In the genomic region with DNA sequence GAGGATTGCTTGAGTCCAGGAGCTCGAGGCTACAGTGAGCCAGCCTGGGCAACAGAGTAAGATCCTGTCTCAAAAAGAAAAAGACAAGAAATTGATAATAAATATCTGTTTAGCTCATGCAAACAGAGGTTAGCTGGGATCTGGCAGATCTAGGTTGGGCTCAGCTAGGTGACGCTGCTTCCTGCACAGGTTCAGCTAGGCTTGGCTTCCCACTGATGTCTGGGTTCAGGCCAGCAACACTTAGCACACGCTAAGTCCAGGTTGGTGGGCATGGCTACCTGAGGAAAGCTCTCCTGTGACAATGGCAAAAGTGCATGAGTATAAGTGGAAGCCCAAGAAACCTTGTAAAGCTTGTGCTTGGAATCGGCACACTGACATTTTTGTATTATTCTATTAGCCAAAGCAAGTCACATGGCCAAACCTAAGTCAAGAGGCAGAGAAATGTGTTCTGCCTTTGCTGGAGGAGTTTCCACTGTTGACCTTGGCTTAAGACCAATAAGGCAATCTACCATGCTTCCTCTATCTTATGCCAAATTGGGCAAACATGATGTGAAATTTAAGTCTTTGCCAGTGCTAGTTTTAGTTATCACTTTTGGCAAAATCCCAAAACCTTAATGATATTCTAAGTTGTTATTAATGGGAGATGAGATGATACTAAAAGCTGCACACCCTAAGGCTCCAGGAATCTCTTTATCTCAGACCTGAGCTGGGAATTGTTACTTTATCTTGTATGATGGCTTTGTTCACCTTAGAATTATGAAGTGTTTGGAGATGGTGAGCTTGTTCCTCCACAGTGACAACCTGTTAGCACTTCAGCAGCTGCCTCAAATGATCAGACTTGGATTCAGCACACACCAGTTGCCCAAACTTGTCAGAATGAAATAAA, we compare ENCODE assay signal across 11 cellular contexts. TPM values are rescaled to one million over a fixed set of nuclear protein-coding genes. Genes with fewer than 3 reads are reported as not detected.
DNase-seq lines count a peak whose midpoint lies in the region; ATAC-seq, FAIRE-seq and TF ChIP-seq lines count a peak whose summit lies in the region.
"Had no signal": no experiment of that assay in that cellular context is flagged by ENCODE, and none has a peak within 500 bp of the region (broad histone marks: within the 10 kb centered on the region; RNA-seq: fewer than 3 reads in every experiment).

No MANE protein-coding gene starts in this region.

- H3K4me2 ChIP-seq in endothelial cell of umbilical vein (ENCODE audit: insufficient read depth, low read length) (peak overlapping the region; percentile 38), osteoblast (ENCODE audit: insufficient read depth, low read length) (peak overlapping the region; percentile 41)

- POLR2A ChIA-PET in endothelial cell of umbilical vein (lab: Charles Lee): interaction anchor here (0.9 kb wide), 1 partner anchor 10 kb away, joined by 3 read pairs; no protein-coding TSS in a partner anchor

- H3K9me3 ChIP-seq in endothelial cell of umbilical vein (replicated peaks; ENCODE audit: control insufficient read depth, insufficient read depth, low read length) (no peaks in the 10 kb centered on the region), osteoblast (ENCODE audit: low read depth, low read length) (no peaks in the 10 kb centered on the region)

- H4K20me1 ChIP-seq in endothelial cell of umbilical vein (replicated peaks; ENCODE audit: control insufficient read depth, extremely low read depth, insufficient read depth, low read length) (no peaks in the 10 kb centered on the region), osteoblast (ENCODE audit: insufficient read depth, low read length) (no peaks in the 10 kb centered on the region)

- H3K27me3 ChIP-seq in endothelial cell of umbilical vein (ENCODE audit: control insufficient read depth in 2 of 2, insufficient read depth in 2 of 2, low read length in 2 of 2) (no peaks in the 10 kb centered on the region), osteoblast (ENCODE audit: insufficient read depth, low read length) (no peaks in the 10 kb centered on the region)

- DNase-seq in DMS53 treated with DMSO at 0.1 percent for 48 hours (lab: John Stamatoyannopoulos, UW; ENCODE audit: unreplicated experiment) (peak; percentile 20), NCI-H2196 (lab: John Stamatoyannopoulos, UW; ENCODE audit: unreplicated experiment) (peak; percentile 92), endothelial cell of umbilical vein (ENCODE audit: low read depth, low spot score) (peak; percentile 79), osteoblast (ENCODE audit: insufficient read length, low spot score, missing footprints) (peak; percentile 73), NCI-H774 (lab: John Stamatoyannopoulos, UW) (no peak), NK-92 (lab: John Stamatoyannopoulos, UW; ENCODE audit: unreplicated experiment) (no peak), natural killer cell (no peak), midbrain (lab: John Stamatoyannopoulos, UW) (no peak)
- DNase-seq: activated naive CD4-positive, alpha-beta T cell treated with anti-CD3 and anti-CD28 coated beads for 36 hours; retina; stimulated activated naive B cell treated with anti-CD40 and anti-IgM and Interleukin-4, amounts not matched to agents 10 μg/mL and 1 μg/mL and 100 μg/mL, for 72 hours had no signal

- H3K79me2 ChIP-seq in endothelial cell of umbilical vein (ENCODE audit: control insufficient read depth, insufficient read depth, low read length) (no peaks in the 10 kb centered on the region), osteoblast (ENCODE audit: insufficient read depth, low read length) (no peaks in the 10 kb centered on the region)

- H3K9me3 Mint-ChIP-seq in natural killer cell: no peaks in the 10 kb centered on the region
- H3K9me3 Mint-ChIP-seq: activated naive CD4-positive, alpha-beta T cell treated with anti-CD3 and anti-CD28 coated beads for 36 hours; stimulated activated naive B cell treated with anti-CD40 and anti-IgM and Interleukin-4, amounts not matched to agents 10 μg/mL and 1 μg/mL and 100 μg/mL, for 72 hours had no signal

- H3K9me1 ChIP-seq in endothelial cell of umbilical vein (replicated peaks; ENCODE audit: control insufficient read depth, extremely low read depth, insufficient read depth, low read length): no peaks in the 10 kb centered on the region

- no peak overlapping the region for H3K27ac ChIP-seq in endothelial cell of umbilical vein (ENCODE audit: insufficient read depth, low read depth, low read length)
- H3K27ac ChIP-seq in osteoblast (ENCODE audit: low read depth, low read length): no peak overlapping the region

- H3K27me3 Mint-ChIP-seq in natural killer cell (ENCODE audit: low read depth in 2 of 2): peaks cover under 1 to 10% of the 10 kb centered on the region in 2 donors
- H3K27me3 Mint-ChIP-seq: stimulated activated naive B cell treated with anti-CD40 and anti-IgM and Interleukin-4, amounts not matched to agents 10 μg/mL and 1 μg/mL and 100 μg/mL, for 72 hours had no signal

- no peak overlapping the region for H3K4me3 Mint-ChIP-seq in natural killer cell
- H3K4me3 Mint-ChIP-seq: activated naive CD4-positive, alpha-beta T cell treated with anti-CD3 and anti-CD28 coated beads for 36 hours; stimulated activated naive B cell treated with anti-CD40 and anti-IgM and Interleukin-4, amounts not matched to agents 10 μg/mL and 1 μg/mL and 100 μg/mL, for 72 hours had no signal

- H3K9ac ChIP-seq in endothelial cell of umbilical vein (replicated peaks; ENCODE audit: extremely low read depth, insufficient read depth, low read length): no peak overlapping the region

- dilution Hi-C loops in endothelial cell of umbilical vein (cut with MboI; ENCODE audit: extremely low pct_ligation_motif_present, low sequenced_read_pairs): loop anchor here (25.0 kb wide), 1 partner anchor 180 kb away; no protein-coding TSS in a partner anchor

- FAIRE-seq in endothelial cell of umbilical vein (lab: Jason Lieb, UNC): peak; percentile 87

- no peak for TF ChIP-seq POLR2A in endothelial cell of umbilical vein (IDR thresholded peaks at IDR 0.05; ENCODE audit: low read depth, low read length)

- BruUV-seq in endothelial cell of umbilical vein (replicated peaks; lab: Mats Ljungman, UMichigan): no TSS peak

- no peak for TF ChIP-seq CTCF in endothelial cell of umbilical vein (IDR thresholded peaks at IDR 0.05; ENCODE audit: extremely low read depth in 1 of 2, insufficient read depth in 1 of 2, low read depth in 1 of 2, low read length in 2 of 2)
- TF ChIP-seq CTCF in osteoblast (IDR thresholded peaks at IDR 0.05; ENCODE audit: extremely low read depth, low read depth, low read length): no peak
- no peak for TF ChIP-seq CTCF in natural killer cell (IDR thresholded peaks at IDR 0.05)

- H3K4me1 ChIP-seq in endothelial cell of umbilical vein (ENCODE audit: control insufficient read depth, extremely low read depth, insufficient read depth, low read length) (peaks cover 25% of the 10 kb centered on the region), osteoblast (ENCODE audit: insufficient read depth, low read length) (peaks cover 13% of the 10 kb centered on the region)

- H2AFZ ChIP-seq in endothelial cell of umbilical vein (ENCODE audit: low read depth, low read length): peak overlapping the region; percentile 32
- H2AFZ ChIP-seq in osteoblast (ENCODE audit: low read length): no peak overlapping the region

- H3K4me1 Mint-ChIP-seq in natural killer cell: no peaks in the 10 kb centered on the region

- no peaks in the 10 kb centered on the region for H3K36me3 Mint-ChIP-seq in natural killer cell

- intact Hi-C loops in endothelial cell of umbilical vein (cut with micrococcal nuclease): no loop called here
- intact Hi-C loops in natural killer cell (cut with micrococcal nuclease): no loop called here

- CTCF ChIA-PET in endothelial cell of umbilical vein (lab: Charles Lee): interaction anchor here (0.9 to 1.9 kb wide), 3 partner anchors 21 to 125 kb away, joined by 4 to 5 read pairs (median 4); no protein-coding TSS in a partner anchor

- H3K27ac Mint-ChIP-seq in natural killer cell: no peak overlapping the region
- H3K27ac Mint-ChIP-seq: activated naive CD4-positive, alpha-beta T cell treated with anti-CD3 and anti-CD28 coated beads for 36 hours; stimulated activated naive B cell treated with anti-CD40 and anti-IgM and Interleukin-4, amounts not matched to agents 10 μg/mL and 1 μg/mL and 100 μg/mL, for 72 hours had no signal

- ATAC-seq in natural killer cell: no peak
- ATAC-seq: stimulated activated naive B cell treated with anti-CD40 and anti-IgM and Interleukin-4, amounts not matched to agents 10 μg/mL and 1 μg/mL and 100 μg/mL, for 72 hours had no signal

- H3K36me3 ChIP-seq in endothelial cell of umbilical vein (ENCODE audit: control insufficient read depth in 2 of 2, extremely low read depth in 1 of 2, insufficient read depth in 2 of 2, low read length in 2 of 2) (peaks cover 0 to 4% of the 10 kb centered on the region in 2 experiments), osteoblast (ENCODE audit: insufficient read depth, low read length) (peaks cover 11% of the 10 kb centered on the region)

- H3K4me3 ChIP-seq in endothelial cell of umbilical vein (replicated peaks in 1 of 3; ENCODE audit: insufficient read depth in 1 of 3, low read depth in 1 of 3, low read length in 3 of 3): no peak overlapping the region
- no peak overlapping the region for H3K4me3 ChIP-seq in osteoblast (ENCODE audit: insufficient read depth, low read length)

TF ChIP-seq in endothelial cell of umbilical vein, 7 proteins besides CTCF, POLR2A, EP300 and RAD21 (continues in another document):
- TF ChIP-seq GATA2 (IDR thresholded peaks at IDR 0.05; ENCODE audit: insufficient read depth, insufficient read length, low read depth, low read length) (peak; percentile 37), EZH2 (IDR thresholded peaks at IDR 0.05; ENCODE audit: borderline replicate concordance, low read depth, low read length, severe bottlenecking) (no peak), MYC (IDR thresholded peaks at IDR 0.05; ENCODE audit: low read depth, low read length) (no peak), JUN (IDR thresholded peaks at IDR 0.05; ENCODE audit: borderline replicate concordance, insufficient read depth, insufficient read length, low read depth) (no peak)
- TF ChIP-seq, protein P1, sequence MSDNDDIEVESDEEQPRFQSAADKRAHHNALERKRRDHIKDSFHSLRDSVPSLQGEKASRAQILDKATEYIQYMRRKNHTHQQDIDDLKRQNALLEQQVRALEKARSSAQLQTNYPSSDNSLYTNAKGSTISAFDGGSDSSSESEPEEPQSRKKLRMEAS (IDR thresholded peaks at IDR 0.05; ENCODE audit: insufficient read depth, insufficient read length): peak; percentile 21

RNA-seq across cellular contexts. Expression of gene RIN2, which starts 49.0 kb away (rescaled TPM):
- 98.5 and 119 TPM in 2 replicates for total RNA-seq in endothelial cell of umbilical vein
- 18.0 and 22.6 TPM in 2 replicates for polyA plus RNA-seq in endothelial cell of umbilical vein
- 26.4 and 28.1 TPM in 2 replicates for polyA plus RNA-seq in endothelial cell of umbilical vein (2011; cell fraction: cytosol; rRNA removed)
- 78.0 and 79.9 TPM in 2 replicates for polyA plus RNA-seq in endothelial cell of umbilical vein (2011; cell fraction: nucleus; rRNA removed)
- polyA plus RNA-seq in endothelial cell of umbilical vein (2012): 44.9 and 47.0 TPM in 2 replicates
- 121 and 149 TPM in 2 replicates for polyA minus RNA-seq in endothelial cell of umbilical vein
- polyA minus RNA-seq in endothelial cell of umbilical vein (2011; cell fraction: cytosol; rRNA and poly(A)+ RNA removed): 9.7 TPM
- 186 and 192 TPM in 2 replicates for polyA minus RNA-seq in endothelial cell of umbilical vein (2011; cell fraction: nucleus; rRNA and poly(A)+ RNA removed)
- total RNA-seq in osteoblast: 55.7 and 63.6 TPM in 2 replicates
- total RNA-seq in natural killer cell: 1 to 10 TPM in 2 of 3 donors, under 1 TPM in 1; 0.72 to 2.7 (median 2.7) TPM
- total RNA-seq: activated naive CD4-positive, alpha-beta T cell treated with anti-CD3 and anti-CD28 coated beads for 36 hours had no signal

Comparison
In these comparisons a context has a peak if more than half of its experiments do, and no peak if none do; other contexts are left out.
1. DNase-seq: peak in DMS53 treated with DMSO at 0.1 percent for 48 hours (single experiment), NCI-H2196 (single experiment), endothelial cell of umbilical vein (single experiment) and osteoblast (single experiment); none in NCI-H774 (single experiment), NK-92 (single experiment), natural killer cell (single experiment) and midbrain (single experiment).
2. RNA of gene RIN2, which starts 49.0 kb away (total RNA-seq): 98.5 to 119 TPM in endothelial cell of umbilical vein and 55.7 to 63.6 TPM in osteoblast; 0.72 to 2.7 TPM in natural killer cell; every median in the first group is over 10 times any median in the second.